In the genomic region with DNA sequence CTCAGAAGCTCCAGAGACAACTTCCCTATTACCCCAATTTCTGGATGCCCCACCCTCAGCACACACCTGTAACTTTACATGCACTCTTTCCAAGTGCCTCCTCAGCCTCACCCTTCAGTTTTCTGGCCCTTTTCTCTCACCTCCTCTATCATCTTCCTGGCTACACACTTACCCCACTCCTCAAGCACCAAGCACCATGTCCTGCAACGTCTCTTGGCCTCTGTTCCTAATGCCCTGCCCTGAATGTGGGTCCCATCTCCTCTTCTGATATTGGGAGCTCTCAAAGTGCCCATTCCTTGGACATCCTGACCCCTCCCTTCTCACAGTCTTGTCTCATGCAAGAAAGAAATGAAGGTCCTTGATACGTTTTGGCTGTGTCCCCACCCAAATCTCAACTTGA, we compare ENCODE assay signal across 18 cellular contexts. TPM values are rescaled to one million over a fixed set of nuclear protein-coding genes. Genes with fewer than 3 reads are reported as not detected.
A peak's percentile ranks its signal among the peaks of the same experiment; 100 is the strongest.
DNase-seq lines count a peak whose midpoint lies in the region; ATAC-seq, FAIRE-seq and TF ChIP-seq lines count a peak whose summit lies in the region.
"Had no signal": no experiment of that assay in that cellular context is flagged by ENCODE, and none has a peak within 500 bp of the region (broad histone marks: within the 10 kb centered on the region; RNA-seq: fewer than 3 reads in every experiment).

No MANE protein-coding gene starts in this region.

- CTCF ChIA-PET in H1 (lab: Charles Lee; ENCODE audit: partially characterized antibody): interaction anchor here (0.6 to 23.2 kb wide), 8 partner anchors 12 to 275 kb away, joined by 3 to 502 read pairs (median 3); no protein-coding TSS in a partner anchor

- H3K9me3 Mint-ChIP-seq in H9: no peaks in the 10 kb centered on the region
- H3K9me3 Mint-ChIP-seq: CD4-positive, alpha-beta memory T cell had no signal

- H3K36me3 ChIP-seq in H1 (ENCODE audit: control insufficient read depth in 2 of 4, insufficient read depth in 4 of 4, low read length in 3 of 4): no peaks in the 10 kb centered on the region
- H3K36me3 ChIP-seq: BE2C had no signal

- TF ChIP-seq EP300 in H1 (IDR thresholded peaks at IDR 0.05; ENCODE audit: borderline replicate concordance in 1 of 2, low read depth in 2 of 2, low read length in 2 of 2): no peak

- no peak overlapping the region for H2BK5ac ChIP-seq in H9 (ENCODE audit: insufficient read length, low read length)
- no peak overlapping the region for H2BK5ac ChIP-seq in H1 (ENCODE audit: low read depth, low read length)

- no peak for FAIRE-seq in H1 (lab: Jason Lieb, UNC)
- FAIRE-seq in H54 (lab: Jason Lieb, UNC): no peak
- FAIRE-seq: A204.1, GM12878 had no signal

- H3K4me3 ChIP-seq in H1 (ENCODE audit: extremely low read depth in 1 of 4, insufficient read depth in 2 of 4, low read depth in 3 of 4, low read length in 4 of 4): no peak overlapping the region
- H3K4me3 ChIP-seq: GM12878 had no signal

- H3K23me2 ChIP-seq in H9 (ENCODE audit: insufficient read length, low read depth, low read length, poor library complexity, severe bottlenecking): no peaks in the 10 kb centered on the region
- no peaks in the 10 kb centered on the region; the same call in 1 of the 2 replicates for H3K23me2 ChIP-seq in H1 (ENCODE audit: low read depth, low read length)

- peaks cover 31% of the 10 kb centered on the region for H3K27me3 Mint-ChIP-seq in H9 (ENCODE audit: low read depth)

- H2AK5ac ChIP-seq in H9 (ENCODE audit: insufficient read length, low read length): no peak overlapping the region
- H2AK5ac ChIP-seq in H1 (ENCODE audit: low read depth, low read length): no peak overlapping the region

- H4K20me1 ChIP-seq in H9 (ENCODE audit: control insufficient read depth, insufficient read depth, insufficient read length) (no peaks in the 10 kb centered on the region), H1 (replicated peaks in 1 of 2; ENCODE audit: control insufficient read depth in 1 of 2, insufficient read depth in 2 of 2, low read length in 2 of 2) (no peaks in the 10 kb centered on the region)

- H3K4me1 ChIP-seq in H9 (ENCODE audit: insufficient read depth, low read length) (no peaks in the 10 kb centered on the region), H1 (replicated peaks in 1 of 4; ENCODE audit: control insufficient read depth in 3 of 4, insufficient read depth in 4 of 4, low read length in 3 of 4) (no peaks in the 10 kb centered on the region)
- H3K4me1 ChIP-seq: BE2C had no signal

- H3K27ac ChIP-seq in H9 (ENCODE audit: insufficient read length, low read depth, low read length) (no peak overlapping the region), H1 (ENCODE audit: low read depth, low read length) (no peak overlapping the region)
- H3K27ac ChIP-seq: C4-2B, HL-60 had no signal

- H3K4ac ChIP-seq in H9 (ENCODE audit: low read depth, low read length): no peak overlapping the region
- no peak overlapping the region for H3K4ac ChIP-seq in H1 (replicated peaks; ENCODE audit: insufficient read length, low read depth, low read length)

- no peaks in the 10 kb centered on the region for H3K9me3 ChIP-seq in H9 (ENCODE audit: control insufficient read depth, low read depth, low read length)
- H3K9me3 ChIP-seq in H1 (ENCODE audit: insufficient read depth in 2 of 2, low read depth in 1 of 2, low read length in 1 of 2): no peaks in the 10 kb centered on the region; a peak in 2 of 4 replicates
- H3K9me3 ChIP-seq: BE2C had no signal

- peak; percentile 12 for DNase-seq in H9
- DNase-seq in H1 (ENCODE audit: low read depth in 1 of 2, low spot score in 2 of 2): no peak
- DNase-seq in left lobe of liver (ENCODE audit: low spot score): peak; percentile 1
- peak; percentile 26 for DNase-seq in ureter (ENCODE audit: low spot score)
- no peak for DNase-seq in NCI-H524 treated with DMSO at 0.1 percent for 48 hours (lab: John Stamatoyannopoulos, UW)
- DNase-seq in H54 (ENCODE audit: insufficient read length, low spot score): no peak
- DNase-seq: BE2C; CD4-positive, alpha-beta memory T cell; DMS79; GOT3 had no signal

- H3K23ac ChIP-seq in H9 (ENCODE audit: insufficient read length, low read depth, low read length): no peak overlapping the region
- no peak overlapping the region for H3K23ac ChIP-seq in H1 (ENCODE audit: insufficient read length)

- no CpG with 5 or more reads among the region's 2 CpGs for WGBS in H9 (ENCODE audit: extremely low coverage, insufficient read length, low lambda C conversion rate)
- WGBS in H1 (ENCODE audit: extremely low coverage in 1 of 2, insufficient coverage in 1 of 2, insufficient read length in 1 of 2, insufficient replicate concordance in 2 of 2, low coverage in 1 of 2, low lambda C conversion rate in 2 of 2, missing lambda C conversion rate in 1 of 2), 2 experiments: 86% methylated on average over 1 of the region's 2 CpGs; no CpG with 5 or more reads in 1 of the 2 experiments

- no peak for TF ChIP-seq RAD21 in H1 (IDR thresholded peaks at IDR 0.05 in 1 of 2, conservative IDR thresholded peaks at IDR 0.05 in 1 of 2; ENCODE audit: low read depth in 2 of 2, low read length in 2 of 2)

- H3K79me1 ChIP-seq in H9 (ENCODE audit: insufficient read depth, low read depth, low read length, poor library complexity, severe bottlenecking): no peaks in the 10 kb centered on the region
- no peaks in the 10 kb centered on the region for H3K79me1 ChIP-seq in H1 (ENCODE audit: low read depth, low read length)

- H4K8ac ChIP-seq in H9 (replicated peaks; ENCODE audit: insufficient read length, low read depth, low read length): peak overlapping the region; percentile 34
- H4K8ac ChIP-seq in H1 (ENCODE audit: extremely low read depth, insufficient read depth, low read length): no peak overlapping the region

- H2BK120ac ChIP-seq in H9 (ENCODE audit: low read depth, low read length, poor library complexity, severe bottlenecking): no peak overlapping the region
- H2BK120ac ChIP-seq in H1 (replicated peaks; ENCODE audit: low read depth, low read length): no peak overlapping the region

- no peak overlapping the region for H2BK15ac ChIP-seq in H9 (ENCODE audit: low read depth, low read length)
- H2BK15ac ChIP-seq in H1 (ENCODE audit: low read length): no peak overlapping the region

- H3K36me3 Mint-ChIP-seq in H9 (ENCODE audit: insufficient read depth in 1 of 3, low read depth in 3 of 3): no peaks in the 10 kb centered on the region
- H3K36me3 Mint-ChIP-seq: CD4-positive, alpha-beta memory T cell had no signal

- no peak overlapping the region; a peak in 1 of 7 replicates for H3K27ac Mint-ChIP-seq in H9
- H3K27ac Mint-ChIP-seq: CD4-positive, alpha-beta memory T cell had no signal

- POLR2A ChIA-PET in H1 (lab: Charles Lee; ENCODE audit: partially characterized antibody): no interaction called here

- no peak overlapping the region for H4K91ac ChIP-seq in H9 (ENCODE audit: insufficient read length, low read depth, low read length)
- H4K91ac ChIP-seq in H1 (replicated peaks; ENCODE audit: insufficient read length, low read length): no peak overlapping the region

- no peak for TF ChIP-seq CTCF in H9 (conservative IDR thresholded peaks at IDR 0.05)
- no peak for TF ChIP-seq CTCF in H1 (IDR thresholded peaks at IDR 0.05; ENCODE audit: control extremely low read depth in 1 of 3, insufficient read depth in 1 of 3, low read depth in 1 of 3, low read length in 3 of 3)

- H3K4me2 ChIP-seq in H9 (ENCODE audit: insufficient read depth, insufficient read length, low read length) (no peak overlapping the region), H1 (ENCODE audit: insufficient read depth in 1 of 2, low read depth in 2 of 2, low read length in 2 of 2) (no peak overlapping the region; a peak in 1 of 4 replicates)

- H4K5ac ChIP-seq in H9 (ENCODE audit: insufficient read length, low read depth, low read length): no peak overlapping the region
- no peak overlapping the region for H4K5ac ChIP-seq in H1 (ENCODE audit: insufficient read length, low read depth, low read length)

- ATAC-seq in left lobe of liver (no peak), GM18498 (IDR thresholded peaks at IDR 0.05; ENCODE audit: unreplicated experiment) (no peak)
- ATAC-seq: GM12878, HCT116 had no signal

- no peak overlapping the region for H3K4me3 Mint-ChIP-seq in H9
- H3K4me3 Mint-ChIP-seq: CD4-positive, alpha-beta memory T cell had no signal

- H3K56ac ChIP-seq in H9 (ENCODE audit: insufficient read length, low read depth, low read length): no peak overlapping the region
- no peak overlapping the region for H3K56ac ChIP-seq in H1 (replicated peaks; ENCODE audit: insufficient read length, low read depth, low read length)

- no peaks in the 10 kb centered on the region for H3K79me2 ChIP-seq in H9 (ENCODE audit: insufficient read depth, low read length)
- no peaks in the 10 kb centered on the region for H3K79me2 ChIP-seq in H1 (ENCODE audit: control insufficient read depth in 1 of 2, insufficient read depth in 2 of 2, low read length in 2 of 2)

- H3T11ph ChIP-seq in H9 (ENCODE audit: low read length): no peak overlapping the region

- H3K9ac ChIP-seq in H9 (ENCODE audit: extremely low read depth, insufficient read length, low read length): no peak overlapping the region
- no peak overlapping the region for H3K9ac ChIP-seq in H1 (replicated peaks in 1 of 4; ENCODE audit: extremely low read depth in 1 of 4, low read depth in 3 of 4, low read length in 3 of 4)

- TF ChIP-seq POLR2A in H1 (IDR thresholded peaks at IDR 0.05; ENCODE audit: control extremely low read depth in 1 of 2, low read depth in 2 of 2, low read length in 2 of 2): no peak
- TF ChIP-seq POLR2A in H54 (IDR thresholded peaks at IDR 0.05; ENCODE audit: low read depth, low read length): no peak

- H2BK20ac ChIP-seq in H9 (ENCODE audit: low read depth, low read length, poor library complexity, severe bottlenecking) (no peak overlapping the region), H1 (ENCODE audit: low read length) (no peak overlapping the region)

- no peak overlapping the region for H3K14ac ChIP-seq in H9 (ENCODE audit: insufficient read depth, low read length)
- no peak overlapping the region for H3K14ac ChIP-seq in H1 (ENCODE audit: insufficient read length)

- H2AFZ ChIP-seq in H9 (ENCODE audit: low read length): no peak overlapping the region
- H2AFZ ChIP-seq in H1 (ENCODE audit: low read length): no peak overlapping the region

- H3K4me1 Mint-ChIP-seq in H9: no peaks in the 10 kb centered on the region

- H2BK12ac ChIP-seq in H9 (ENCODE audit: insufficient read length, low read depth, low read length) (no peak overlapping the region), H1 (ENCODE audit: low read depth, low read length) (no peak overlapping the region)

- no peaks in the 10 kb centered on the region for H3K27me3 ChIP-seq in H9 (ENCODE audit: insufficient read depth, low read length)
- H3K27me3 ChIP-seq in H1 (replicated peaks in 1 of 4; ENCODE audit: control insufficient read depth in 3 of 4, extremely low read depth in 1 of 4, insufficient read depth in 3 of 4, low read length in 3 of 4): peaks cover 0 to 6% (median under 1%) of the 10 kb centered on the region in 4 experiments; a peak in 5 of 7 replicates

- H3K18ac ChIP-seq in H9 (ENCODE audit: insufficient read length, low read depth, low read length) (no peak overlapping the region), H1 (ENCODE audit: extremely low read depth, low read length) (no peak overlapping the region)

RNA-seq across cellular contexts. Expression of a gene that starts 1.2 kb away (rescaled TPM):
- total RNA-seq in H9 (2021): not detected in 2 replicates
- total RNA-seq in H1 (2021; fragmentation: NEBNext Ultra II Directional; extraction: Animal tissue kit (Norgen Biotek cat#: 25700)): not detected in 2 replicates
- not detected in 2 replicates for polyA plus RNA-seq in H1 (2011; rRNA removed)
- not detected for polyA plus RNA-seq in H1 (2011; cell fraction: cytosol; rRNA removed)
- not detected for polyA plus RNA-seq in H1 (2011; cell fraction: nucleus; rRNA removed)
- not detected in 4 replicates for polyA plus RNA-seq in H1 (2012, experiment 1 of 2)
- polyA plus RNA-seq in H1 (2012, experiment 2 of 2): not detected
- not detected for polyA plus RNA-seq in H1 (2013, experiment 1 of 2)
- polyA plus RNA-seq in H1 (2013, experiment 2 of 2): not detected
- polyA minus RNA-seq in H1 (2011; rRNA and poly(A)+ RNA removed): not detected in 2 replicates
- polyA minus RNA-seq in H1 (2011; cell fraction: cytosol; rRNA and poly(A)+ RNA removed): not detected
- polyA minus RNA-seq in H1 (2011; cell fraction: nucleus; rRNA and poly(A)+ RNA removed): not detected
- total RNA-seq in left lobe of liver: not detected
- total RNA-seq in ureter: not detected
- total RNA-seq: G401, GM12878 had no signal
- polyA plus RNA-seq: AG04450; CD4-positive, alpha-beta memory T cell; GM12878 had no signal

RNA-seq across cellular contexts. Expression of a gene that starts 18.3 kb away (rescaled TPM):
- not detected in 2 replicates for total RNA-seq in H9 (2021)
- not detected in 2 replicates for total RNA-seq in H1 (2021; fragmentation: NEBNext Ultra II Directional; extraction: Animal tissue kit (Norgen Biotek cat#: 25700))
- not detected in 2 replicates for polyA plus RNA-seq in H1 (2011; rRNA removed)
- polyA plus RNA-seq in H1 (2011; cell fraction: cytosol; rRNA removed): not detected
- not detected for polyA plus RNA-seq in H1 (2011; cell fraction: nucleus; rRNA removed)
- not detected in 4 replicates for polyA plus RNA-seq in H1 (2012, experiment 1 of 2)
- polyA plus RNA-seq in H1 (2012, experiment 2 of 2): not detected
- polyA plus RNA-seq in H1 (2013, experiment 1 of 2): not detected
- not detected for polyA plus RNA-seq in H1 (2013, experiment 2 of 2)
- not detected in 2 replicates for polyA minus RNA-seq in H1 (2011; rRNA and poly(A)+ RNA removed)
- not detected for polyA minus RNA-seq in H1 (2011; cell fraction: cytosol; rRNA and poly(A)+ RNA removed)
- polyA minus RNA-seq in H1 (2011; cell fraction: nucleus; rRNA and poly(A)+ RNA removed): not detected
- total RNA-seq in left lobe of liver: not detected
- total RNA-seq in ureter: not detected
- total RNA-seq: G401, GM12878 had no signal
- polyA plus RNA-seq: AG04450, GM12878 had no signal

RNA-seq across cellular contexts. Expression of a gene that starts 26.4 kb away (rescaled TPM):
- total RNA-seq in H9 (2021) (not detected in 2 replicates), left lobe of liver (not detected), ureter (0.26 TPM)
- total RNA-seq in H1 (2021; fragmentation: NEBNext Ultra II Directional; extraction: Animal tissue kit (Norgen Biotek cat#: 25700)): not detected in 2 replicates
- polyA plus RNA-seq in H1 (2011; rRNA removed): not detected in 2 replicates
- not detected for polyA plus RNA-seq in H1 (2011; cell fraction: cytosol; rRNA removed)
- polyA plus RNA-seq in H1 (2011; cell fraction: nucleus; rRNA removed): not detected
- not detected in 4 replicates for polyA plus RNA-seq in H1 (2012, experiment 1 of 2)
- polyA plus RNA-seq in H1 (2012, experiment 2 of 2): not detected
- polyA plus RNA-seq in H1 (2013, experiment 1 of 2): not detected
- not detected for polyA plus RNA-seq in H1 (2013, experiment 2 of 2)
- polyA minus RNA-seq in H1 (2011; rRNA and poly(A)+ RNA removed): not detected in 2 replicates
- not detected for polyA minus RNA-seq in H1 (2011; cell fraction: cytosol; rRNA and poly(A)+ RNA removed)
- not detected for polyA minus RNA-seq in H1 (2011; cell fraction: nucleus; rRNA and poly(A)+ RNA removed)
- total RNA-seq: CD4-positive, alpha-beta memory T cell; G401; GM12878 had no signal
- polyA plus RNA-seq: AG04450; CD4-positive, alpha-beta memory T cell; GM12878 had no signal

RNA-seq across cellular contexts. Expression of a gene that starts 47.1 kb away (rescaled TPM):
- total RNA-seq in H9 (2021) (not detected in 2 replicates), left lobe of liver (not detected), ureter (not detected)
- not detected in 2 replicates for total RNA-seq in H1 (2021; fragmentation: NEBNext Ultra II Directional; extraction: Animal tissue kit (Norgen Biotek cat#: 25700))
- polyA plus RNA-seq in H1 (2011; rRNA removed): not detected in 2 replicates
- polyA plus RNA-seq in H1 (2011; cell fraction: cytosol; rRNA removed): not detected
- not detected for polyA plus RNA-seq in H1 (2011; cell fraction: nucleus; rRNA removed)
- not detected in 4 replicates for polyA plus RNA-seq in H1 (2012, experiment 1 of 2)
- polyA plus RNA-seq in H1 (2012, experiment 2 of 2): not detected
- not detected for polyA plus RNA-seq in H1 (2013, experiment 1 of 2)
- not detected for polyA plus RNA-seq in H1 (2013, experiment 2 of 2)
- polyA minus RNA-seq in H1 (2011; rRNA and poly(A)+ RNA removed): not detected in 2 replicates
- not detected for polyA minus RNA-seq in H1 (2011; cell fraction: cytosol; rRNA and poly(A)+ RNA removed)
- polyA minus RNA-seq in H1 (2011; cell fraction: nucleus; rRNA and poly(A)+ RNA removed): not detected
- total RNA-seq: CD4-positive, alpha-beta memory T cell; G401; GM12878 had no signal
- polyA plus RNA-seq: AG04450; CD4-positive, alpha-beta memory T cell; GM12878 had no signal

RNA-seq across cellular contexts. Expression of a gene that starts 51.9 kb away (rescaled TPM):
- total RNA-seq in H9 (2021) (not detected in 2 replicates), left lobe of liver (not detected), ureter (not detected)
- not detected in 2 replicates for total RNA-seq in H1 (2021; fragmentation: NEBNext Ultra II Directional; extraction: Animal tissue kit (Norgen Biotek cat#: 25700))
- not detected in 2 replicates for polyA plus RNA-seq in H1 (2011; rRNA removed)
- not detected for polyA plus RNA-seq in H1 (2011; cell fraction: cytosol; rRNA removed)
- polyA plus RNA-seq in H1 (2011; cell fraction: nucleus; rRNA removed): not detected
- not detected in 4 replicates for polyA plus RNA-seq in H1 (2012, experiment 1 of 2)
- polyA plus RNA-seq in H1 (2012, experiment 2 of 2): not detected
- polyA plus RNA-seq in H1 (2013, experiment 1 of 2): not detected
- polyA plus RNA-seq in H1 (2013, experiment 2 of 2): not detected
- polyA minus RNA-seq in H1 (2011; rRNA and poly(A)+ RNA removed): 0.46 TPM in 1 of 2 replicates, not detected in the other
- polyA minus RNA-seq in H1 (2011; cell fraction: cytosol; rRNA and poly(A)+ RNA removed): not detected
- not detected for polyA minus RNA-seq in H1 (2011; cell fraction: nucleus; rRNA and poly(A)+ RNA removed)
- total RNA-seq: G401 had no signal
- polyA plus RNA-seq: AG04450 had no signal

Comparison
In these comparisons a context has a peak if more than half of its experiments do, and no peak if none do; other contexts are left out.
1. DNase-seq: peak in H9 (single experiment), left lobe of liver (single experiment) and ureter (single experiment); none in H1 (0 of 2), NCI-H524 treated with DMSO at 0.1 percent for 48 hours (single experiment) and H54 (single experiment).